In genomic region chr7:115731796-115732471, GRCh38 we compare ENCODE assay signal across 26 cellular contexts.
DNase-seq lines count a peak whose midpoint lies in the region; TF ChIP-seq lines count a peak whose summit lies in the region.
"Had no signal": no experiment of that assay in that cellular context is flagged by ENCODE, and none has a peak within 500 bp of the region (broad histone marks: within the 10 kb centered on the region; RNA-seq: fewer than 3 reads in every experiment).

No MANE protein-coding gene starts in this region.

- CTCF ChIA-PET in activated naive CD4-positive, alpha-beta T cell treated with anti-CD3 and anti-CD28 coated beads for 36 hours (lab: Charles Lee) = no interaction called here

- peak overlapping the region; percentile 62 for H3K27ac Mint-ChIP-seq in mesothelial cell of epicardium
- no peak overlapping the region for H3K27ac Mint-ChIP-seq in activated naive CD4-positive, alpha-beta T cell treated with anti-CD3 and anti-CD28 coated beads for 36 hours
- H3K27ac Mint-ChIP-seq: activated CD4-positive, alpha-beta memory T cell treated with anti-CD3 and anti-CD28 coated beads for 36 hours; activated T-helper 1 cell treated with anti-CD3 and anti-CD28 coated beads, Interleukin-12 subunit alpha, Interleukin-12 subunit beta, Interleukin-2, Interleukin-4 antibody, amounts not matched to agents 30 ng/mL and 10 ng/mL and 1 ng/mL, durations not matched to agents 14 hours and 24 hours and 36 hours; CD8-positive, alpha-beta memory T cell; T-helper 1 cell treated with Interleukin-12 subunit alpha and Interleukin-12 subunit beta and Interleukin-4 antibody, amounts not matched to agents 30 μg/mL and 1 μg/mL, for 36 hours had no signal

- H3K4me3 Mint-ChIP-seq in mesothelial cell of epicardium = no peak overlapping the region
- no peak overlapping the region for H3K4me3 Mint-ChIP-seq in activated naive CD4-positive, alpha-beta T cell treated with anti-CD3 and anti-CD28 coated beads for 36 hours
- H3K4me3 Mint-ChIP-seq: activated CD4-positive, alpha-beta memory T cell treated with anti-CD3 and anti-CD28 coated beads for 36 hours; activated T-helper 1 cell treated with anti-CD3 and anti-CD28 coated beads, Interleukin-12 subunit alpha, Interleukin-12 subunit beta, Interleukin-2, Interleukin-4 antibody, amounts not matched to agents 30 ng/mL and 10 ng/mL and 1 ng/mL, durations not matched to agents 14 hours and 24 hours and 36 hours; CD8-positive, alpha-beta memory T cell; neural crest cell; T-helper 1 cell treated with Interleukin-12 subunit alpha and Interleukin-12 subunit beta and Interleukin-4 antibody, amounts not matched to agents 30 μg/mL and 1 μg/mL, for 36 hours had no signal

- peaks cover 3% of the 10 kb centered on the region for H3K9me3 Mint-ChIP-seq in mesothelial cell of epicardium
- no peaks in the 10 kb centered on the region for H3K9me3 Mint-ChIP-seq in activated naive CD4-positive, alpha-beta T cell treated with anti-CD3 and anti-CD28 coated beads for 36 hours
- H3K9me3 Mint-ChIP-seq: activated CD4-positive, alpha-beta memory T cell treated with anti-CD3 and anti-CD28 coated beads for 36 hours; activated T-helper 1 cell treated with anti-CD3 and anti-CD28 coated beads, Interleukin-12 subunit alpha, Interleukin-12 subunit beta, Interleukin-2, Interleukin-4 antibody, amounts not matched to agents 30 ng/mL and 10 ng/mL and 1 ng/mL, durations not matched to agents 14 hours and 24 hours and 36 hours; CD8-positive, alpha-beta memory T cell; T-helper 1 cell treated with Interleukin-12 subunit alpha and Interleukin-12 subunit beta and Interleukin-4 antibody, amounts not matched to agents 30 μg/mL and 1 μg/mL, for 36 hours had no signal

- peak; percentile 23 for DNase-seq in NCI-H748 (lab: John Stamatoyannopoulos, UW; ENCODE audit: unreplicated experiment)
- no peak for DNase-seq in NCI-H748 treated with DMSO at 0.1 percent for 48 hours (lab: John Stamatoyannopoulos, UW)
- peak; percentile 58 for DNase-seq in NCI-H1105 treated with DMSO at 0.1 percent for 48 hours (lab: John Stamatoyannopoulos, UW)
- DNase-seq in NCI-H526 (lab: John Stamatoyannopoulos, UW) = peak; percentile 62 to 69
- DNase-seq in mesothelial cell of epicardium (ENCODE audit: low spot score in 2 of 2, unreplicated experiment in 2 of 2) = no peak
- no peak for DNase-seq in activated naive CD4-positive, alpha-beta T cell treated with anti-CD3 and anti-CD28 coated beads for 36 hours
- no peak for DNase-seq in kidney tubule cell (ENCODE audit: low spot score)
- DNase-seq in NCI-H524 (lab: John Stamatoyannopoulos, UW) = no peak
- DNase-seq: activated CD4-positive, alpha-beta memory T cell treated with anti-CD3 and anti-CD28 coated beads for 36 hours; activated CD4-positive, CD25-positive, alpha-beta regulatory T cell treated with anti-CD3 and anti-CD28 coated beads, Interleukin-2, amount 50 U/mL, for 72 hours; activated CD8-positive, alpha-beta memory T cell treated with anti-CD3 and anti-CD28 coated beads, Interleukin-2, amount 50 U/mL, for 4 hours; activated naive CD4-positive, alpha-beta T cell treated with anti-CD3 and anti-CD28 coated beads, Interleukin-2, amount 50 U/mL, for 16 hours; amniotic stem cell; BE2C; CD8-positive, alpha-beta memory T cell; islet precursor cell; lower lobe of right lung; NCI-H187; NCI-H524 treated with DMSO at 0.1 percent for 48 hours; pancreas; spleen; stimulated activated CD4-positive, alpha-beta T cell treated with anti-CD3 and anti-CD28 coated beads, Interleukin-2, amount 100 ng/mL, for 48 hours; transverse colon had no signal

- H3K4me1 Mint-ChIP-seq in mesothelial cell of epicardium = peaks cover 70% of the 10 kb centered on the region
- H3K4me1 Mint-ChIP-seq in activated naive CD4-positive, alpha-beta T cell treated with anti-CD3 and anti-CD28 coated beads for 36 hours (ENCODE audit: low read depth) = no peaks in the 10 kb centered on the region
- H3K4me1 Mint-ChIP-seq: CD8-positive, alpha-beta memory T cell had no signal

- no peaks in the 10 kb centered on the region for H3K27me3 Mint-ChIP-seq in mesothelial cell of epicardium (ENCODE audit: low read depth)
- H3K27me3 Mint-ChIP-seq in activated naive CD4-positive, alpha-beta T cell treated with anti-CD3 and anti-CD28 coated beads for 36 hours (ENCODE audit: low read depth) = no peaks in the 10 kb centered on the region
- H3K27me3 Mint-ChIP-seq: CD8-positive, alpha-beta memory T cell had no signal

- no peaks in the 10 kb centered on the region for H3K36me3 Mint-ChIP-seq in mesothelial cell of epicardium
- H3K36me3 Mint-ChIP-seq in activated naive CD4-positive, alpha-beta T cell treated with anti-CD3 and anti-CD28 coated beads for 36 hours (ENCODE audit: low read depth) = no peaks in the 10 kb centered on the region
- H3K36me3 Mint-ChIP-seq: activated CD4-positive, alpha-beta memory T cell treated with anti-CD3 and anti-CD28 coated beads for 36 hours had no signal

- TF ChIP-seq CTCF in mesothelial cell of epicardium (IDR thresholded peaks at IDR 0.05; ENCODE audit: unreplicated experiment) = no peak

- intact Hi-C loops in activated naive CD4-positive, alpha-beta T cell treated with anti-CD3 and anti-CD28 coated beads for 36 hours (cut with micrococcal nuclease) = no loop called here

Comparison
In these comparisons a context has a peak if more than half of its experiments do, and no peak if none do; other contexts are left out.
1. DNase-seq: peak in NCI-H748 (single experiment), NCI-H1105 treated with DMSO at 0.1 percent for 48 hours (single experiment) and NCI-H526 (2 of 2); none in NCI-H748 treated with DMSO at 0.1 percent for 48 hours (single experiment), mesothelial cell of epicardium (0 of 2), activated naive CD4-positive, alpha-beta T cell treated with anti-CD3 and anti-CD28 coated beads for 36 hours (single experiment), kidney tubule cell (single experiment) and NCI-H524 (0 of 2).